25 cellular contexts compared by ENCODE assay signal in the genomic region with DNA sequence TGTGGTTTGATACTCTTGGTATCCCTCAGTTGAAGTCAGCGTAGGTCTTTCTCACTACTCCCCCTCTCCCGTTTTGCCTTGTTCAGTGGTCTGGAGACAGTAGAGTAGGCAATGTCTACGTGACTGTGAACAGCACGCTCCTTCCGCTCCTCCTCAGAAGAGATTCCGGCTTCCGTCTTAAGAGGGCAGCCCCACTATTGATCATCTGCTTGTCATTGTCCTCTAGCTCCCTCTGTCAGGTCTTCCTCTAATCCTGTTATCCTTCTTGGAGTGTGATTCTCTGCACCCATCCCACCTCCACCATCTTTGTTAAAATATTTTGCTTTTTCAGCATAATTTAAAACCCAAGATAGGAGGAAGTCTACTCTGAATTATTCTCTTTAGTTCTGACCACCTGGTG.
DNase-seq lines count a peak whose midpoint lies in the region; ATAC-seq, FAIRE-seq and TF ChIP-seq lines count a peak whose summit lies in the region.
"Had no signal": no experiment of that assay in that cellular context is flagged by ENCODE, and none has a peak within 500 bp of the region (broad histone marks: within the 10 kb centered on the region; RNA-seq: fewer than 3 reads in every experiment).

No MANE protein-coding gene starts in this region.

- peak; percentile 85 for DNase-seq in GM23338 (ENCODE audit: low spot score)
- peak; percentile 63 to 84 for DNase-seq in NCI-H524 (lab: John Stamatoyannopoulos, UW)
- peak; percentile 75 for DNase-seq in endodermal cell
- DNase-seq in renal cortical epithelial cell (ENCODE audit: low read depth), result peak; percentile 1
- DNase-seq in stimulated activated naive CD8-positive, alpha-beta T cell treated with anti-CD3 and anti-CD28 coated beads, Interleukin-15, amount 100 ng/mL, for 72 hours, result no peak
- DNase-seq in type B pancreatic cell (ENCODE audit: extremely low spot score, unreplicated experiment), result no peak
- DNase-seq in HTR-8/SVneo (ENCODE audit: insufficient read length, low spot score), result no peak
- DNase-seq: activated CD4-positive, alpha-beta T cell treated with anti-CD3 and anti-CD28 coated beads for 1 hour; activated naive CD8-positive, alpha-beta T cell treated with anti-CD3 and anti-CD28 coated beads, Interleukin-2, amount 50 U/mL, for 24 hours; dorsolateral prefrontal cortex; esophagus squamous epithelium; GF-D8; heart right ventricle; mesenchymal stem cell; MV-4-11; NCI-H1930; NCI-H510A treated with DMSO at 0.1 percent for 48 hours; nephron progenitor cell; SK-N-SH; T1000 had no signal

- H3K4me1 Mint-ChIP-seq in GM23338, result peaks cover 8% of the 10 kb centered on the region
- H3K4me1 Mint-ChIP-seq in endodermal cell, result peaks cover 2% of the 10 kb centered on the region
- H3K4me1 Mint-ChIP-seq in stimulated activated naive CD8-positive, alpha-beta T cell treated with anti-CD3 and anti-CD28 coated beads, Interleukin-15, amount 100 ng/mL, for 72 hours, result no peaks in the 10 kb centered on the region
- H3K4me1 Mint-ChIP-seq in type B pancreatic cell (ENCODE audit: unreplicated experiment), result peaks cover 4% of the 10 kb centered on the region
- H3K4me1 Mint-ChIP-seq: activated naive CD8-positive, alpha-beta T cell treated with anti-CD3 and anti-CD28 coated beads, Interleukin-2, amount 50 U/mL, for 24 hours had no signal

- H3K4me3 ChIP-seq in GM23338, result no peak overlapping the region
- no peak overlapping the region for H3K4me3 ChIP-seq in endodermal cell (ENCODE audit: low read length)
- H3K4me3 ChIP-seq: BLaER1, breast epithelium, dorsolateral prefrontal cortex, esophagus squamous epithelium, heart right ventricle, prostate gland, thoracic aorta had no signal

- H3F3A ChIP-seq in GM23338 (replicated peaks; ENCODE audit: low read depth), result no peaks in the 10 kb centered on the region

- H3K9me3 Mint-ChIP-seq in GM23338 (no peaks in the 10 kb centered on the region), endodermal cell (no peaks in the 10 kb centered on the region), type B pancreatic cell (peaks cover 4% of the 10 kb centered on the region)
- H3K9me3 Mint-ChIP-seq in stimulated activated naive CD8-positive, alpha-beta T cell treated with anti-CD3 and anti-CD28 coated beads, Interleukin-15, amount 100 ng/mL, for 72 hours, result peaks cover 0 to under 1% of the 10 kb centered on the region in 2 donors
- H3K9me3 Mint-ChIP-seq: activated naive CD8-positive, alpha-beta T cell treated with anti-CD3 and anti-CD28 coated beads, Interleukin-2, amount 50 U/mL, for 24 hours had no signal

- H3K79me2 ChIP-seq in GM23338 (replicated peaks; ENCODE audit: insufficient read depth), result no peaks in the 10 kb centered on the region

- H2AFZ ChIP-seq in GM23338, result peak overlapping the region; percentile 9; the same call in 1 of the 2 replicates

- ATAC-seq in GM23338, result peak; percentile 96
- ATAC-seq in stimulated activated naive CD8-positive, alpha-beta T cell treated with anti-CD3 and anti-CD28 coated beads, Interleukin-15, amount 100 ng/mL, for 72 hours, result no peak
- ATAC-seq: activated naive CD8-positive, alpha-beta T cell treated with anti-CD3 and anti-CD28 coated beads, Interleukin-2, amount 50 U/mL, for 24 hours; heart right ventricle had no signal

- no peaks in the 10 kb centered on the region; the same call in 1 of the 2 replicates for H3K4me1 ChIP-seq in GM23338 (ENCODE audit: insufficient read depth)
- no peaks in the 10 kb centered on the region for H3K4me1 ChIP-seq in endodermal cell (ENCODE audit: control insufficient read depth, insufficient read depth, low read length)
- H3K4me1 ChIP-seq: BLaER1, breast epithelium, esophagus squamous epithelium, heart right ventricle, prostate gland had no signal

- H3K36me3 Mint-ChIP-seq in GM23338 (ENCODE audit: low read depth) (no peaks in the 10 kb centered on the region), endodermal cell (ENCODE audit: low read depth) (no peaks in the 10 kb centered on the region), type B pancreatic cell (peaks cover 4% of the 10 kb centered on the region)
- H3K36me3 Mint-ChIP-seq: IgD-negative memory B cell had no signal

- H3K9ac ChIP-seq in endodermal cell (ENCODE audit: extremely low read depth, low read length, poor library complexity, severe bottlenecking), result no peak overlapping the region
- H3K9ac ChIP-seq: BLaER1, SK-N-SH had no signal

- H3K36me3 ChIP-seq in GM23338 (ENCODE audit: insufficient read depth) (no peaks in the 10 kb centered on the region), endodermal cell (ENCODE audit: control insufficient read depth, insufficient read depth, low read length) (no peaks in the 10 kb centered on the region)
- H3K36me3 ChIP-seq: BLaER1, breast epithelium, esophagus squamous epithelium, heart right ventricle, prostate gland, thoracic aorta had no signal

- H3K4me2 ChIP-seq in GM23338, result no peak overlapping the region
- H3K4me2 ChIP-seq: BLaER1, SK-N-SH had no signal

- no peaks in the 10 kb centered on the region for H3K27me3 Mint-ChIP-seq in GM23338 (ENCODE audit: insufficient read depth, low read depth, poor library complexity)
- peaks cover 8% of the 10 kb centered on the region for H3K27me3 Mint-ChIP-seq in endodermal cell (ENCODE audit: insufficient read depth)
- H3K27me3 Mint-ChIP-seq in stimulated activated naive CD8-positive, alpha-beta T cell treated with anti-CD3 and anti-CD28 coated beads, Interleukin-15, amount 100 ng/mL, for 72 hours, result peaks cover 13% of the 10 kb centered on the region
- H3K27me3 Mint-ChIP-seq in type B pancreatic cell, result peaks cover 14% of the 10 kb centered on the region
- H3K27me3 Mint-ChIP-seq: IgD-negative memory B cell had no signal

- FAIRE-seq in HTR-8/SVneo (lab: Jason Lieb, UNC), result no peak

- H3K27ac Mint-ChIP-seq in GM23338 (no peak overlapping the region), endodermal cell (no peak overlapping the region), type B pancreatic cell (no peak overlapping the region)
- no peak overlapping the region for H3K27ac Mint-ChIP-seq in stimulated activated naive CD8-positive, alpha-beta T cell treated with anti-CD3 and anti-CD28 coated beads, Interleukin-15, amount 100 ng/mL, for 72 hours
- H3K27ac Mint-ChIP-seq: activated naive CD8-positive, alpha-beta T cell treated with anti-CD3 and anti-CD28 coated beads, Interleukin-2, amount 50 U/mL, for 24 hours; IgD-negative memory B cell; nephron progenitor cell had no signal

- H4K20me1 ChIP-seq in GM23338 (replicated peaks; ENCODE audit: insufficient read depth), result no peaks in the 10 kb centered on the region
- H4K20me1 ChIP-seq: BLaER1 had no signal

- H3K27ac ChIP-seq in GM23338 (ENCODE audit: low read depth), result no peak overlapping the region
- H3K27ac ChIP-seq in endodermal cell (ENCODE audit: low read depth, low read length), result no peak overlapping the region
- H3K27ac ChIP-seq: BLaER1, breast epithelium, dorsolateral prefrontal cortex, esophagus squamous epithelium, heart right ventricle, prostate gland, thoracic aorta had no signal

- no peaks in the 10 kb centered on the region for H3K9me3 ChIP-seq in endodermal cell (ENCODE audit: control insufficient read depth, low read length)
- H3K9me3 ChIP-seq: BLaER1, breast epithelium, esophagus squamous epithelium, heart right ventricle, prostate gland, SK-N-SH, thoracic aorta had no signal

- 58 to 72% methylated on average over 7 of the region's 7 CpGs for WGBS in endodermal cell (ENCODE audit: insufficient coverage in 1 of 2, insufficient read length in 1 of 2), 2 experiments

- H3K27me3 ChIP-seq in GM23338 (ENCODE audit: insufficient read depth), result no peaks in the 10 kb centered on the region
- H3K27me3 ChIP-seq in endodermal cell (ENCODE audit: control insufficient read depth, insufficient read depth, low read length, poor library complexity, severe bottlenecking), result no peaks in the 10 kb centered on the region
- H3K27me3 ChIP-seq: BLaER1, breast epithelium, esophagus squamous epithelium, heart right ventricle had no signal

- TF ChIP-seq CTCF in GM23338 (conservative IDR thresholded peaks at IDR 0.05; ENCODE audit: low read depth in 2 of 2), result peak; percentile 60 to 90
- TF ChIP-seq CTCF in endodermal cell (conservative IDR thresholded peaks at IDR 0.05), result peak; percentile 79
- no peak for TF ChIP-seq CTCF in type B pancreatic cell (conservative IDR thresholded peaks at IDR 0.05)

- H3K4me3 Mint-ChIP-seq in GM23338, result no peak overlapping the region
- H3K4me3 Mint-ChIP-seq in endodermal cell, result no peak overlapping the region
- no peak overlapping the region for H3K4me3 Mint-ChIP-seq in stimulated activated naive CD8-positive, alpha-beta T cell treated with anti-CD3 and anti-CD28 coated beads, Interleukin-15, amount 100 ng/mL, for 72 hours
- no peak overlapping the region for H3K4me3 Mint-ChIP-seq in type B pancreatic cell
- H3K4me3 Mint-ChIP-seq: activated naive CD8-positive, alpha-beta T cell treated with anti-CD3 and anti-CD28 coated beads, Interleukin-2, amount 50 U/mL, for 24 hours; IgD-negative memory B cell; nephron progenitor cell had no signal

- no peaks in the 10 kb centered on the region for H3K9me2 ChIP-seq in GM23338 (ENCODE audit: insufficient read depth)
- H3K9me2 ChIP-seq: SK-N-SH had no signal

TF ChIP-seq in GM23338, 12 proteins besides CTCF, POLR2A, EP300 and RAD21:
- TF ChIP-seq ZNF114 (CRISPR knock-in tag; IDR thresholded peaks at IDR 0.05), result no peak

Comparison
In these comparisons a context has a peak if more than half of its experiments do, and no peak if none do; other contexts are left out.
1. DNase-seq: peak in GM23338 (single experiment), NCI-H524 (2 of 2), endodermal cell (single experiment) and renal cortical epithelial cell (single experiment); none in stimulated activated naive CD8-positive, alpha-beta T cell treated with anti-CD3 and anti-CD28 coated beads, Interleukin-15, amount 100 ng/mL, for 72 hours (0 of 2), type B pancreatic cell (single experiment) and HTR-8/SVneo (single experiment).